Comparison of ENCODE assay signal across 1 cellular context in the genomic region with DNA sequence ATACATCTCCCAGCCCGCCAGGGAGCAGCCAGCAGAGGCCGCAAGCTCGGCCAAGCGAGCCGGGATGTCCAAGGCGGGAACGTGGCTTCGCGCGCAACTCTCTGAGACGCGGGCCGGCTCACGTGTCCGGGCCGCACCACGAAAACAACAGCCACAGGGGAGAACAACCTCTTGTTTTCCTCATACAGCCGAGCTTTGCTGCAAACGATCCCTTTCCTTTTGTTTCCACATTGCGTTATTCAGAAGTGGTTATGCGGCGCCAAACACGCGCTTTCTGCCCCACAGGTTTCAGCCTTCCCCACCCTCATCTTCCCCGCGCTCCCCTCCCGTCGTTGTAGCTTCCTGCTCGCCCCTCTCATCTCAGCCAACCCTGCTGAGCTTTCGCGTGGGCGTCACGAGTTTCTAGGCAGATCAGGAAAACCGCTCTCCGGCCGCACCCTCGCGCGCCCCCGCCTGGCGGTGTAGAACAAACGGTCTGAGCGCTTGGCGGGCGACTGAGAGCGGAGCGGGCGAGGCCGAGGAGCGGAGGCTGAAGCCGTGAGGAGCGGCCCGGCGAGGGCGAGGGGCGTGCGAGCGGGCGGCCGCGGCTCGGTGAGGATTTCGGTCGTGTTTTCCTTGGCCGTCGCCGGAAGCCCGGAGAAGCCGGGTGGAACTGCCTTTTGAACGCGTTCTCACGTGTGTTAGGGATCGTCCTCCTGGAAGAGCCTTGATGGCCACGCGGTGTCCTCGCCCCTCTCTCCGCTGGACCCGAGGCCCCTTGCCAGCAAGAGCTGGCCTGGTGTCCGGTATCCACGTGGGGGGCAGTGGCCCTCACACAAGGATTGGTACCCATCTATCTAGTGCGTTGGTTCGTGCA.
TF ChIP-seq lines count a peak whose summit lies in the region.

No MANE protein-coding gene starts in this region.

TF ChIP-seq in HepG2, 621 proteins besides CTCF, POLR2A, EP300 and RAD21 (continued from another document):
- TF ChIP-seq, protein P1, sequence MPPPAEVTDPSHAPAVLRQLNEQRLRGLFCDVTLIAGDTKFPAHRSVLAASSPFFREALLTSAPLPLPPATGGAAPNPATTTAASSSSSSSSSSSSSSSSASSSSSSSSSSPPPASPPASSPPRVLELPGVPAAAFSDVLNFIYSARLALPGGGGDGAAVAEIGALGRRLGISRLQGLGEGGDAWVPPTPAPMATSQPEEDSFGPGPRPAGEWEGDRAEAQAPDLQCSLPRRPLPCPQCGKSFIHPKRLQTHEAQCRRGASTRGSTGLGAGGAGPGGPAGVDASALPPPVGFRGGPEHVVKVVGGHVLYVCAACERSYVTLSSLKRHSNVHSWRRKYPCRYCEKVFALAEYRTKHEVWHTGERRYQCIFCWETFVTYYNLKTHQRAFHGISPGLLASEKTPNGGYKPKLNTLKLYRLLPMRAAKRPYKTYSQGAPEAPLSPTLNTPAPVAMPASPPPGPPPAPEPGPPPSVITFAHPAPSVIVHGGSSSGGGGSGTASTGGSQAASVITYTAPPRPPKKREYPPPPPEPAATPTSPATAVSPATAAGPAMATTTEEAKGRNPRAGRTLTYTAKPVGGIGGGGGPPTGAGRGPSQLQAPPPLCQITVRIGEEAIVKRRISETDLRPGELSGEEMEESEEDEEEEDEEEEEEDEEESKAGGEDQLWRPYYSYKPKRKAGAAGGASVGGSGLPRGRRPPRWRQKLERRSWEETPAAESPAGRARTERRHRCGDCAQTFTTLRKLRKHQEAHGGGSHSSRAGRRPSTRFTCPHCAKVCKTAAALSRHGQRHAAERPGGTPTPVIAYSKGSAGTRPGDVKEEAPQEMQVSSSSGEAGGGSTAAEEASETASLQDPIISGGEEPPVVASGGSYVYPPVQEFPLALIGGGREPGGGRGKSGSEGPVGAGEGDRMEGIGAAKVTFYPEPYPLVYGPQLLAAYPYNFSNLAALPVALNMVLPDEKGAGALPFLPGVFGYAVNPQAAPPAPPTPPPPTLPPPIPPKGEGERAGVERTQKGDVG (CRISPR knock-in tag; IDR thresholded peaks at IDR 0.05; ENCODE audit: borderline replicate concordance) = peak; percentile 65; the same call in 1 of the 2 replicates
- TF ChIP-seq SSRP1 (CRISPR knock-in tag; IDR thresholded peaks at IDR 0.05) (no peak), ZZZ3 (CRISPR knock-in tag; IDR thresholded peaks at IDR 0.05; ENCODE audit: borderline replicate concordance) (no peak), ZC3H13 (CRISPR knock-in tag; IDR thresholded peaks at IDR 0.05) (no peak)
TF ChIP-seq in HepG2: peak in this region for 51.
